Comparison of ENCODE assay signal across 20 cellular contexts in genomic region chr4:78928835-78929234, GRCh38. TPM values are rescaled to one million over a fixed set of nuclear protein-coding genes. Genes with fewer than 3 reads are reported as not detected.
DNase-seq lines count a peak whose midpoint lies in the region; ATAC-seq, FAIRE-seq and TF ChIP-seq lines count a peak whose summit lies in the region.
"Had no signal": no experiment of that assay in that cellular context is flagged by ENCODE, and none has a peak within 500 bp of the region (broad histone marks: within the 10 kb centered on the region; RNA-seq: fewer than 3 reads in every experiment).

No MANE protein-coding gene starts in this region.

- ATAC-seq in K562: no peak; the same call in 1 of the 3 replicates
- no peak for ATAC-seq in HG02588 (IDR thresholded peaks at IDR 0.05; ENCODE audit: unreplicated experiment)
- ATAC-seq in activated T-cell treated with anti-CD3 and anti-CD28 coated beads, Interleukin-2, amount 50 U/mL, for 72 hours (replicated peaks in 1 of 2): no peak
- no peak for ATAC-seq in GM18502 (IDR thresholded peaks at IDR 0.05; ENCODE audit: poor library complexity, unreplicated experiment)
- ATAC-seq: A549 had no signal

- H3K4me1 ChIP-seq in HEK293 (ENCODE audit: control insufficient read depth, insufficient read depth, low read length): no peaks in the 10 kb centered on the region
- H3K4me1 ChIP-seq in K562 (replicated peaks in 1 of 2; ENCODE audit: control insufficient read depth in 2 of 2, insufficient read depth in 2 of 2, low read length in 2 of 2): peaks cover 0 to 8% of the 10 kb centered on the region in 2 experiments; a peak in 2 of 5 replicates
- H3K4me1 ChIP-seq: A549 had no signal

- H3K4me1 Mint-ChIP-seq in progenitor cell of endocrine pancreas (ENCODE audit: low read depth): peaks cover 7% of the 10 kb centered on the region
- H3K4me1 Mint-ChIP-seq in activated T-cell treated with anti-CD3 and anti-CD28 coated beads, Interleukin-2, amount 50 U/mL, for 72 hours (ENCODE audit: low read depth): peaks cover 2% of the 10 kb centered on the region
- H3K4me1 Mint-ChIP-seq: H9 had no signal

- no peaks in the 10 kb centered on the region for H3K27me3 ChIP-seq in K562 (ENCODE audit: control insufficient read depth in 2 of 2, insufficient read depth in 2 of 2, low read length in 2 of 2)

- 79% methylated on average over 9 of the region's 9 CpGs for WGBS in K562 (ENCODE audit: insufficient coverage, low coverage, missing lambda C conversion rate)

- CTCF ChIA-PET in HEK293 (lab: Yijun Ruan, JAX) (no interaction called here), K562 (lab: Yijun Ruan, JAX; ENCODE audit: low intra/inter-chr PET ratio) (no interaction called here)

- H3K27ac ChIP-seq in HEK293 (ENCODE audit: extremely low read depth, low read depth, low read length): no peak overlapping the region
- no peak overlapping the region for H3K27ac ChIP-seq in K562 (ENCODE audit: extremely low read depth, low read depth, low read length)
- H3K27ac ChIP-seq: 22Rv1, A549, C4-2B had no signal

- H3K4me3 ChIP-seq in HEK293 (ENCODE audit: low read depth, low read length) (no peak overlapping the region), K562 (no peak overlapping the region)
- H3K4me3 ChIP-seq: A549 had no signal

- H3K27ac Mint-ChIP-seq in progenitor cell of endocrine pancreas: peak overlapping the region; percentile 22
- no peak overlapping the region for H3K27ac Mint-ChIP-seq in activated T-cell treated with anti-CD3 and anti-CD28 coated beads, Interleukin-2, amount 50 U/mL, for 72 hours

- no peak for TF ChIP-seq CTCF in HEK293 (tag by site-specific recombination; IDR thresholded peaks at IDR 0.05)
- no peak for TF ChIP-seq CTCF in K562 (IDR thresholded peaks at IDR 0.05 in 2 of 3, conservative IDR thresholded peaks at IDR 0.05 in 1 of 3; ENCODE audit: insufficient read depth in 2 of 3, low read depth in 1 of 3, low read length in 3 of 3)
- TF ChIP-seq CTCF in progenitor cell of endocrine pancreas (IDR thresholded peaks at IDR 0.05; ENCODE audit: unreplicated experiment): no peak

- no peak for TF ChIP-seq POLR2A in K562 (conservative IDR thresholded peaks at IDR 0.05)

- peaks cover 14% of the 10 kb centered on the region for H3K36me3 Mint-ChIP-seq in progenitor cell of endocrine pancreas (ENCODE audit: insufficient read depth)
- H3K36me3 Mint-ChIP-seq in activated T-cell treated with anti-CD3 and anti-CD28 coated beads, Interleukin-2, amount 50 U/mL, for 72 hours (ENCODE audit: insufficient read depth in 2 of 2): peaks cover 2 to 9% of the 10 kb centered on the region in 2 donors

- H3K36me3 ChIP-seq in HEK293 (ENCODE audit: control insufficient read depth in 2 of 2, insufficient read depth in 1 of 2, low read length in 2 of 2): peaks cover 0 to 67% of the 10 kb centered on the region in 2 experiments; a peak in 2 of 3 replicates
- H3K36me3 ChIP-seq in K562 (ENCODE audit: control insufficient read depth, insufficient read depth, low read length): peaks cover 76% of the 10 kb centered on the region

- no peaks in the 10 kb centered on the region for H3K79me2 ChIP-seq in K562 (ENCODE audit: control insufficient read depth, insufficient read depth, low read length)

- H2AFZ ChIP-seq in K562 (ENCODE audit: low read depth, low read length): no peak overlapping the region

- in situ Hi-C loops in K562 (cut with MboI): no loop called here

- no peaks in the 10 kb centered on the region for H4K20me1 ChIP-seq in K562 (replicated peaks; ENCODE audit: control insufficient read depth, insufficient read depth, low read length)

- intact Hi-C loops in K562 (cut with micrococcal nuclease): no loop called here

- TF ChIP-seq RAD21 in K562 (CRISPR knock-in tag; conservative IDR thresholded peaks at IDR 0.05 in 1 of 2, IDR thresholded peaks at IDR 0.05 in 1 of 2): no peak

- H3K9me1 ChIP-seq in K562 (ENCODE audit: control insufficient read depth, insufficient read depth, low read length): no peaks in the 10 kb centered on the region

- DNase-seq in NCI-H82 (lab: John Stamatoyannopoulos, UW): peak; percentile 13
- no peak for DNase-seq in NCI-H82 treated with DMSO at 0.1 percent for 48 hours (lab: John Stamatoyannopoulos, UW; ENCODE audit: unreplicated experiment)
- DNase-seq in K562 (ENCODE audit: extremely low read depth in 1 of 4, low spot score in 3 of 4): no peak
- no peak for DNase-seq in progenitor cell of endocrine pancreas (ENCODE audit: low spot score, unreplicated experiment)
- DNase-seq in activated T-cell treated with anti-CD3 and anti-CD28 coated beads, Interleukin-2, amount 50 U/mL, for 72 hours: no peak
- DNase-seq: AML-193; CD4-positive, alpha-beta memory T cell; DMS153; DMS79; GF-D8; H9; IMR-90 had no signal

- no peak overlapping the region for H3K4me2 ChIP-seq in K562 (ENCODE audit: insufficient read depth, low read length)
- H3K4me2 ChIP-seq: A549 had no signal

- no peak for TF ChIP-seq EP300 in K562 (IDR thresholded peaks at IDR 0.05; ENCODE audit: low read length)

- POLR2A ChIA-PET in HEK293 (lab: Yijun Ruan, JAX) (no interaction called here), K562 (lab: Yijun Ruan, JAX) (no interaction called here)

- BruUV-seq in K562 (replicated peaks; lab: Mats Ljungman, UMichigan): no TSS peak

- FAIRE-seq in K562 (lab: Jason Lieb, UNC): no peak
- FAIRE-seq: A549, H1, HTR-8/SVneo had no signal

- peaks cover 3% of the 10 kb centered on the region for H3K9me3 Mint-ChIP-seq in progenitor cell of endocrine pancreas (ENCODE audit: low read depth)
- H3K9me3 Mint-ChIP-seq in activated T-cell treated with anti-CD3 and anti-CD28 coated beads, Interleukin-2, amount 50 U/mL, for 72 hours: no peaks in the 10 kb centered on the region
- H3K9me3 Mint-ChIP-seq: CD4-positive, alpha-beta memory T cell; H9 had no signal

- no peak overlapping the region for H3K4me3 Mint-ChIP-seq in progenitor cell of endocrine pancreas (ENCODE audit: low read depth)
- no peak overlapping the region for H3K4me3 Mint-ChIP-seq in activated T-cell treated with anti-CD3 and anti-CD28 coated beads, Interleukin-2, amount 50 U/mL, for 72 hours
- H3K4me3 Mint-ChIP-seq: CD4-positive, alpha-beta memory T cell; H9 had no signal

- no peaks in the 10 kb centered on the region for H3K27me3 Mint-ChIP-seq in progenitor cell of endocrine pancreas
- H3K27me3 Mint-ChIP-seq in activated T-cell treated with anti-CD3 and anti-CD28 coated beads, Interleukin-2, amount 50 U/mL, for 72 hours (ENCODE audit: low read depth): no peaks in the 10 kb centered on the region
- H3K27me3 Mint-ChIP-seq: CD4-positive, alpha-beta memory T cell had no signal

- H3K9me3 ChIP-seq in HEK293 (ENCODE audit: control insufficient read depth, insufficient read depth, low read depth, low read length) (no peaks in the 10 kb centered on the region), K562 (replicated peaks; ENCODE audit: control insufficient read depth, insufficient read depth, low read depth, low read length) (no peaks in the 10 kb centered on the region)
- H3K9me3 ChIP-seq: A549 had no signal

- H3K9ac ChIP-seq in K562 (ENCODE audit: insufficient read depth in 1 of 2, low read depth in 2 of 2, low read length in 2 of 2): no peak overlapping the region

TF ChIP-seq in HEK293, 187 proteins besides CTCF, POLR2A, EP300 and RAD21:
- TF ChIP-seq BCL11B (tag by site-specific recombination; IDR thresholded peaks at IDR 0.05; ENCODE audit: low read depth) (no peak), ZNF610 (tag by site-specific recombination; IDR thresholded peaks at IDR 0.05; ENCODE audit: borderline replicate concordance) (peak; percentile 98)

TF ChIP-seq in K562, 482 proteins besides CTCF, POLR2A, EP300 and RAD21:
- TF ChIP-seq CEBPB (tag; IDR thresholded peaks at IDR 0.05): peak; percentile 29; the same call in 1 of the 2 replicates
- no peak for TF ChIP-seq TSC22D4 (tag; IDR thresholded peaks at IDR 0.05)
TF ChIP-seq in K562: peak in this region for 1.

RNA-seq across cellular contexts. Expression of gene PAQR3, which starts 10.4 kb away (rescaled TPM):
- 30.4 and 87.1 TPM in 2 replicates for total RNA-seq in K562 (2011; cell fraction: chromatin; rRNA removed; ENCODE audit: low replicate concordance)
- total RNA-seq in K562 (2011; cell fraction: nucleolus; rRNA removed): 11.0 and 17.4 TPM in 2 replicates
- 43.8 and 82.7 TPM in 2 replicates for total RNA-seq in K562 (2011; cell fraction: nucleoplasm; rRNA removed)
- total RNA-seq in K562 (2014; rRNA removed) (15.3 and 21.6 TPM in 2 replicates), K562 (2014; rRNA removed; fragmentation: Illumina TruSeq; extraction: Trizol) (37.5 TPM in 2 replicates), K562 (2015; rRNA removed; fragmentation: Illumina TruSeq; extraction: Trizol) (27.6 and 31.6 TPM in 2 replicates), K562 (2021) (33.1 and 33.9 TPM in 2 replicates), progenitor cell of endocrine pancreas (16.0 and 16.2 TPM in 2 replicates)
- polyA plus RNA-seq in K562 (2011; rRNA removed) (56.1 and 77.1 TPM in 2 replicates), K562 (2014; fragmentation: Illumina TruSeq; extraction: Trizol) (29.7 and 32.8 TPM in 2 replicates), K562 (2014; fragmentation: Nextera tagmentation; extraction: Ambion mirVana) (10 to 100 TPM; 10.7 to 12.7 TPM), K562 (2014; rRNA removed) (20.5 and 31.8 TPM in 2 replicates)
- polyA plus RNA-seq in K562 (2011; cell fraction: cytosol; rRNA removed): 20.8 and 58.9 TPM in 2 replicates
- 63.4 and 98.2 TPM in 2 replicates for polyA plus RNA-seq in K562 (2011; cell fraction: nucleus; rRNA removed)
- 29.2 and 31.4 TPM in 2 replicates for polyA plus RNA-seq in K562 (2012)
- polyA minus RNA-seq in K562 (2011; rRNA and poly(A)+ RNA removed): 99.5 and 126 TPM in 2 replicates
- polyA minus RNA-seq in K562 (2011; cell fraction: cytosol; rRNA and poly(A)+ RNA removed): 40.8 and 41.1 TPM in 2 replicates
- 32.9 and 52.4 TPM in 2 replicates for polyA minus RNA-seq in K562 (2011; cell fraction: nucleus; rRNA and poly(A)+ RNA removed)
- total RNA-seq in activated T-cell treated with anti-CD3 and anti-CD28 coated beads, Interleukin-2, amount 50 U/mL, for 72 hours: 10 to 100 TPM; 12.2 to 12.8 TPM
